25 cellular contexts compared by ENCODE assay signal in the genomic region with DNA sequence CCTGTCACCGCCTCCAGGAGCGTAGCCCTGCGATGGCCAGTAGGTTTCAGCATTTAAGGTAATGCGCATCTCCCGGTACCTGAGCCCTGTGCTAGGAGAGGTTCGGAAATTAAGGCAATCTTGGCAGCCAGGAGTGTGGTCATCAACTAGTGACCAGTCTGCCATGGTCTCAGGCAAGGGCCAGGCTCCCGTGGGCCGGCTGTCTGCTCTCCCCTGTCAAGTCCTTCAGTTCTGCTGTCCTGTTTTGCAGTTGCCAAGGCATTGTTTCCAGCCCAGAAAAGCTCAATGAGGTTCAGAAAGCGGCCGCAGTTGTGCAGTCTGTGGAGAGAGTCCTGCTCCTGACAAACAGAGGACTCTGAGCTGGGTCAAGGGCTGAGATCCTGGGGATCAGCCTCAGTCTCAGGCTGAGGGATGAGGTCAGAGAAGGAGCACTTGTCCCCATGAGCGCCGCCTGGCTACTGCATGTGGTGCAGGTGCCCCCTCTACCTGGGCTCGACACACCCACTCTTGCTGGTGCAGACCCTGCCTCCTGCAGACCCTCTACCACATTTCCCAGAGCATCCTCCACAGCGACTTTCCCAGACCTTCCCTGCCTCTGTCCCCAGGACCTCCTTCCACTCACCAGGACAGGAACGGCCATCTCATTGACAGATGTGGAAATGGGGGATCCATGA. TPM values are rescaled to one million over a fixed set of nuclear protein-coding genes. Genes with fewer than 3 reads are reported as not detected.
"Had no signal": no experiment of that assay in that cellular context is flagged by ENCODE, and none has a peak within 500 bp of the region (broad histone marks: within the 10 kb centered on the region; RNA-seq: fewer than 3 reads in every experiment).

No MANE protein-coding gene starts in this region.

- H3K27ac ChIP-seq: brain microvascular endothelial cell, cardiac muscle cell, RWPE1, SK-N-MC had no signal

- DNase-seq: activated CD4-positive, alpha-beta memory T cell treated with anti-CD3 and anti-CD28 coated beads for 36 hours; activated CD4-positive, alpha-beta T cell treated with anti-CD3 and anti-CD28 coated beads, Interleukin-2, amount 10 ng/mL, durations not matched to agents 7 days and 5 days; activated CD4-positive, CD25-positive, alpha-beta regulatory T cell; activated CD8-positive, alpha-beta memory T cell treated with anti-CD3 and anti-CD28 coated beads for 24 hours; activated effector memory CD4-positive, alpha-beta T cell treated with anti-CD3 and anti-CD28 coated beads, Interleukin-2, amount 50 U/mL, for 16 hours; activated naive CD4-positive, alpha-beta T cell treated with Interleukin-2 at 50 U/mL for 16 hours; activated T-cell treated with anti-CD3 and anti-CD28 coated beads, Interleukin-2, amount 50 U/mL, for 4 hours; amygdala; brain microvascular endothelial cell; MM.1S; NCI-H1105; NCI-H1436; NCI-H1694 treated with DMSO at 0.1 percent for 48 hours; NCI-H2029 treated with DMSO at 0.1 percent for 48 hours; NCI-H526 treated with DMSO at 0.1 percent for 48 hours; T-cell; T-helper 2 cell; T1000 had no signal

- H3K36me3 ChIP-seq: brain microvascular endothelial cell, cardiac muscle cell had no signal

- H3K36me3 Mint-ChIP-seq: activated CD4-positive, alpha-beta memory T cell treated with anti-CD3 and anti-CD28 coated beads for 36 hours; activated naive CD4-positive, alpha-beta T cell treated with anti-CD3 and anti-CD28 coated beads, Interleukin-2, amount 50 U/mL, for 72 hours; T-cell had no signal

- H3K27ac Mint-ChIP-seq: activated CD4-positive, alpha-beta memory T cell treated with anti-CD3 and anti-CD28 coated beads for 36 hours; activated CD4-positive, alpha-beta T cell treated with anti-CD3 and anti-CD28 coated beads, Interleukin-2, amount 10 ng/mL, durations not matched to agents 7 days and 5 days; activated naive CD4-positive, alpha-beta T cell treated with anti-CD3 and anti-CD28 coated beads, Interleukin-2, amount 50 U/mL, for 72 hours; T-cell had no signal

- H3K4me1 Mint-ChIP-seq: activated CD4-positive, alpha-beta T cell treated with anti-CD3 and anti-CD28 coated beads, Interleukin-2, amount 10 ng/mL, durations not matched to agents 7 days and 5 days; T-cell had no signal

- H3K9me3 Mint-ChIP-seq: activated CD4-positive, alpha-beta T cell treated with anti-CD3 and anti-CD28 coated beads, Interleukin-2, amount 10 ng/mL, durations not matched to agents 7 days and 5 days; activated naive CD4-positive, alpha-beta T cell treated with anti-CD3 and anti-CD28 coated beads, Interleukin-2, amount 50 U/mL, for 72 hours; activated T-cell treated with anti-CD3 and anti-CD28 coated beads, Interleukin-2, amount 50 U/mL, for 4 hours; T-cell had no signal

- FAIRE-seq: astrocyte, TTC549 had no signal

- H3K4me3 ChIP-seq: cardiac muscle cell, SK-N-MC had no signal

- H3K4me3 Mint-ChIP-seq: activated CD4-positive, alpha-beta memory T cell treated with anti-CD3 and anti-CD28 coated beads for 36 hours; activated CD4-positive, alpha-beta T cell treated with anti-CD3 and anti-CD28 coated beads, Interleukin-2, amount 10 ng/mL, durations not matched to agents 7 days and 5 days; activated T-cell treated with anti-CD3 and anti-CD28 coated beads, Interleukin-2, amount 50 U/mL, for 4 hours; T-cell had no signal

- H3K27me3 ChIP-seq: cardiac muscle cell had no signal

RNA-seq across cellular contexts. Expression of gene PSAPL1, which starts 53.4 kb away (rescaled TPM):
- total RNA-seq: activated CD4-positive, alpha-beta memory T cell treated with anti-CD3 and anti-CD28 coated beads for 36 hours; activated CD4-positive, alpha-beta T cell treated with anti-CD3 and anti-CD28 coated beads, Interleukin-2, amount 10 ng/mL, durations not matched to agents 7 days and 5 days; activated naive CD4-positive, alpha-beta T cell treated with anti-CD3 and anti-CD28 coated beads, Interleukin-2, amount 50 U/mL, for 72 hours; activated T-cell treated with anti-CD3 and anti-CD28 coated beads, Interleukin-2, amount 50 U/mL, for 4 hours; astrocyte; OCI-LY7; T-cell had no signal
